Comparison of ENCODE assay signal across 8 cellular contexts in the genomic region with DNA sequence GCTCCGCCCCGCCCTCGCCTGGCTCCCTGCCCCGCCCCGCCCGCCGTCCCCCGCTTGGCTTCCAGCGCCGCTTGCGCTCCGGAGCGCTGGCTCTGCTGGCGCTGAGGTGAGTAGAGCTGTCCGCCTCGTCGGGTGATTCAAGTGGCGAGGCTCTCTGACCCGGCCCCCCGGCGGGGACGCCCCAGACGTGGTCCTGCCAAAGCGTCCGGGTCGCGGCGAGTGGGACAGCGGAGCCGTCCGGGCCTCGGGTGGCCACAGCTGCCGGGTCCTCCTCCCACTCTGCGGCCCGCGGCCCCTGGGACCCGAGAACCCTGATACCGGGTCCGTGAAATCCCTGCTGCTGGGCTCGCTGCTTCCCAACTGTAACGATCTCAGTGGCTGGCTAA. TPM values are rescaled to one million over a fixed set of nuclear protein-coding genes. Genes with fewer than 3 reads are reported as not detected.
DNase-seq lines count a peak whose midpoint lies in the region; ATAC-seq and TF ChIP-seq lines count a peak whose summit lies in the region.

Gene LRRC28 (plus strand): TSS at position 46 of the 386 bp plus-strand sequence. CDS start 4,477 bp downstream, outside the sequence.

- no peaks in the 10 kb centered on the region for H3K27me3 ChIP-seq in RWPE2 (ENCODE audit: insufficient read depth, poor library complexity, severe bottlenecking)
- H3K27me3 ChIP-seq in esophagus (ENCODE audit: control insufficient read depth in 1 of 2, insufficient read depth in 2 of 2, low read length in 2 of 2) = no peaks in the 10 kb centered on the region

- ATAC-seq in stimulated activated naive CD8-positive, alpha-beta T cell treated with anti-CD3 and anti-CD28 coated beads, Interleukin-15, Interleukin-2, amounts not matched to agents 100 U/mL and 50 U/mL, for 24 hours = no peak
- peak; percentile 39 for ATAC-seq in RWPE2 (ENCODE audit: low read depth)
- no peak for ATAC-seq in HG02970 (IDR thresholded peaks at IDR 0.05; ENCODE audit: low FRiP score, unreplicated experiment)

- peak within 1 kb of the TSS; percentile 78 for H3K4me3 ChIP-seq in RWPE2 (ENCODE audit: severe bottlenecking)
- H3K4me3 ChIP-seq in esophagus (ENCODE audit: low read depth in 1 of 2, low read length in 2 of 2) = peak within 1 kb of the TSS; percentile 62 to 73

- H3K4me1 Mint-ChIP-seq in stimulated activated naive CD8-positive, alpha-beta T cell treated with anti-CD3 and anti-CD28 coated beads, Interleukin-15, Interleukin-2, amounts not matched to agents 100 ng/mL and 50 ng/mL, for 24 hours (ENCODE audit: low read depth) = peaks cover 25% of the 10 kb centered on the region
- H3K4me1 Mint-ChIP-seq in nephron progenitor cell = peaks cover 29% of the 10 kb centered on the region

- H3K36me3 Mint-ChIP-seq in stimulated activated naive CD8-positive, alpha-beta T cell treated with anti-CD3 and anti-CD28 coated beads, Interleukin-15, Interleukin-2, amounts not matched to agents 100 ng/mL and 50 ng/mL, for 24 hours (ENCODE audit: low read depth) = peaks cover 13% of the 10 kb centered on the region
- peaks cover 6% of the 10 kb centered on the region for H3K36me3 Mint-ChIP-seq in nephron progenitor cell (ENCODE audit: low read depth)

- H3K27ac ChIP-seq in RWPE2 (ENCODE audit: poor library complexity, severe bottlenecking) = peak within 1 kb of the TSS; percentile 71
- peak within 1 kb of the TSS; percentile 91 to 97 for H3K27ac ChIP-seq in esophagus (ENCODE audit: low read depth in 2 of 2, low read length in 1 of 2)

- H3K4me3 Mint-ChIP-seq in stimulated activated naive CD8-positive, alpha-beta T cell treated with anti-CD3 and anti-CD28 coated beads, Interleukin-15, Interleukin-2, amounts not matched to agents 100 ng/mL and 50 ng/mL, for 24 hours = no peak within 1 kb of the TSS
- no peak within 1 kb of the TSS for H3K4me3 Mint-ChIP-seq in nephron progenitor cell

- peak within 1 kb of the TSS; percentile 93 for H3K27ac Mint-ChIP-seq in stimulated activated naive CD8-positive, alpha-beta T cell treated with anti-CD3 and anti-CD28 coated beads, Interleukin-15, Interleukin-2, amounts not matched to agents 100 ng/mL and 50 ng/mL, for 24 hours
- H3K27ac Mint-ChIP-seq in nephron progenitor cell = peak within 1 kb of the TSS; percentile 99

- TF ChIP-seq CTCF in RWPE2 (IDR thresholded peaks at IDR 0.05; ENCODE audit: poor library complexity, severe bottlenecking) (no peak), nephron progenitor cell (IDR thresholded peaks at IDR 0.05) (no peak)

- H3K27me3 Mint-ChIP-seq in stimulated activated naive CD8-positive, alpha-beta T cell treated with anti-CD3 and anti-CD28 coated beads, Interleukin-15, Interleukin-2, amounts not matched to agents 100 ng/mL and 50 ng/mL, for 24 hours = no peaks in the 10 kb centered on the region
- peaks cover 9% of the 10 kb centered on the region for H3K27me3 Mint-ChIP-seq in nephron progenitor cell (ENCODE audit: low read depth, poor library complexity)

- H3K36me3 ChIP-seq in RWPE2 (ENCODE audit: low read depth) (no peaks in the 10 kb centered on the region), esophagus (ENCODE audit: control insufficient read depth in 2 of 2, insufficient read depth in 2 of 2, low read length in 1 of 2) (no peaks in the 10 kb centered on the region)

- H3K9me3 ChIP-seq in RWPE2 (ENCODE audit: severe bottlenecking) (no peaks in the 10 kb centered on the region), esophagus (ENCODE audit: control insufficient read depth in 2 of 2, insufficient read depth in 1 of 2, low read depth in 1 of 2, low read length in 1 of 2) (no peaks in the 10 kb centered on the region)

- no peaks in the 10 kb centered on the region for H3K9me3 Mint-ChIP-seq in stimulated activated naive CD8-positive, alpha-beta T cell treated with anti-CD3 and anti-CD28 coated beads, Interleukin-15, Interleukin-2, amounts not matched to agents 100 ng/mL and 50 ng/mL, for 24 hours
- H3K9me3 Mint-ChIP-seq in nephron progenitor cell = no peaks in the 10 kb centered on the region

- no peak for DNase-seq in stimulated activated naive CD8-positive, alpha-beta T cell treated with anti-CD3 and anti-CD28 coated beads, Interleukin-15, Interleukin-2, amounts not matched to agents 100 U/mL and 50 U/mL, for 24 hours
- DNase-seq in RWPE2 (ENCODE audit: low spot score) = no peak
- DNase-seq in nephron progenitor cell = no peak
- no peak for DNase-seq in cerebellar cortex (ENCODE audit: low spot score)
- no peak for DNase-seq in NCI-H187 treated with DMSO at 0.1 percent for 48 hours (lab: John Stamatoyannopoulos, UW)

- 0% methylated on average over 37 to 41 of the region's 41 CpGs for WGBS in esophagus, 2 donors

- peaks cover 16% of the 10 kb centered on the region for H3K4me1 ChIP-seq in RWPE2 (ENCODE audit: insufficient read depth, poor library complexity, severe bottlenecking)
- no peaks in the 10 kb centered on the region for H3K4me1 ChIP-seq in esophagus (ENCODE audit: control insufficient read depth in 2 of 2, insufficient read depth in 2 of 2, low read length in 1 of 2)

RNA-seq across cellular contexts. Expression of gene LRRC28, which starts in this region (rescaled TPM):
- 10 to 100 TPM in 1 of 2 donors, 1 to 10 TPM in 1; 4.1 to 13.7 TPM for polyA plus RNA-seq in esophagus
